In genomic region chr3:48935530-48935929, GRCh38 we compare ENCODE assay signal across 25 cellular contexts. TPM values are rescaled to one million over a fixed set of nuclear protein-coding genes. Genes with fewer than 3 reads are reported as not detected.
DNase-seq lines count a peak whose midpoint lies in the region; ATAC-seq, FAIRE-seq and TF ChIP-seq lines count a peak whose summit lies in the region.
"Had no signal": no experiment of that assay in that cellular context is flagged by ENCODE, and none has a peak within 500 bp of the region (broad histone marks: within the 10 kb centered on the region; RNA-seq: fewer than 3 reads in every experiment).

No MANE protein-coding gene starts in this region.

- H3K4me1 Mint-ChIP-seq in activated CD8-positive, alpha-beta memory T cell treated with anti-CD3 and anti-CD28 coated beads, Interleukin-2, amount 10 ng/mL, durations not matched to agents 7 days and 5 days = peaks cover 41% of the 10 kb centered on the region
- H3K4me1 Mint-ChIP-seq in dendritic cell treated with granulocyte-macrophage colony-stimulating factor and Interleukin-4, amounts not matched to agents 40 ng/mL and 50 ng/mL, for 4 days (ENCODE audit: low read depth) = peaks cover 48% of the 10 kb centered on the region

- H3K27ac Mint-ChIP-seq in activated CD8-positive, alpha-beta memory T cell treated with anti-CD3 and anti-CD28 coated beads, Interleukin-2, amount 10 ng/mL, durations not matched to agents 7 days and 5 days = peak overlapping the region; percentile 26
- peak overlapping the region; percentile 20 for H3K27ac Mint-ChIP-seq in dendritic cell treated with granulocyte-macrophage colony-stimulating factor and Interleukin-4, amounts not matched to agents 40 ng/mL and 50 ng/mL, for 4 days
- H3K27ac Mint-ChIP-seq: B cell; mesothelial cell of epicardium; naive thymus-derived CD8-positive, alpha-beta T cell; T-helper 17 cell had no signal

- H3K9me3 ChIP-seq in A549 = no peaks in the 10 kb centered on the region
- no peaks in the 10 kb centered on the region for H3K9me3 ChIP-seq in body of pancreas
- H3K9me3 ChIP-seq in mucosa of descending colon = no peaks in the 10 kb centered on the region
- no peaks in the 10 kb centered on the region for H3K9me3 ChIP-seq in left lung
- H3K9me3 ChIP-seq: gastroesophageal sphincter, HAP-1, SK-N-SH, transverse colon had no signal

- H3K36me3 Mint-ChIP-seq in activated CD8-positive, alpha-beta memory T cell treated with anti-CD3 and anti-CD28 coated beads, Interleukin-2, amount 10 ng/mL, durations not matched to agents 7 days and 5 days = peaks cover 52% of the 10 kb centered on the region
- peaks cover 51% of the 10 kb centered on the region for H3K36me3 Mint-ChIP-seq in dendritic cell treated with granulocyte-macrophage colony-stimulating factor and Interleukin-4, amounts not matched to agents 40 ng/mL and 50 ng/mL, for 4 days (ENCODE audit: low read depth)

- ATAC-seq in activated CD8-positive, alpha-beta memory T cell treated with anti-CD3 and anti-CD28 coated beads, Interleukin-2, amount 10 ng/mL, durations not matched to agents 7 days and 5 days = no peak
- ATAC-seq in A549 = no peak
- ATAC-seq in body of pancreas = no peak
- no peak for ATAC-seq in mucosa of descending colon
- ATAC-seq in left lung = no peak
- ATAC-seq: gastroesophageal sphincter; naive thymus-derived CD8-positive, alpha-beta T cell; T-helper 17 cell had no signal

- no peak for FAIRE-seq in A549 (lab: Jason Lieb, UNC)

- H3K27me3 Mint-ChIP-seq in activated CD8-positive, alpha-beta memory T cell treated with anti-CD3 and anti-CD28 coated beads, Interleukin-2, amount 10 ng/mL, durations not matched to agents 7 days and 5 days = no peaks in the 10 kb centered on the region
- H3K27me3 Mint-ChIP-seq in dendritic cell treated with granulocyte-macrophage colony-stimulating factor and Interleukin-4, amounts not matched to agents 40 ng/mL and 50 ng/mL, for 4 days = no peaks in the 10 kb centered on the region
- H3K27me3 Mint-ChIP-seq: B cell; central memory CD8-positive, alpha-beta T cell; naive thymus-derived CD8-positive, alpha-beta T cell; T-helper 17 cell had no signal

- TF ChIP-seq POLR2A in A549 (IDR thresholded peaks at IDR 0.05; ENCODE audit: low read length) = no peak
- no peak for TF ChIP-seq POLR2A in body of pancreas (IDR thresholded peaks at IDR 0.05)

- TF ChIP-seq CTCF in A549 (IDR thresholded peaks at IDR 0.05) = no peak
- no peak for TF ChIP-seq CTCF in body of pancreas (IDR thresholded peaks at IDR 0.05)
- TF ChIP-seq CTCF in mucosa of descending colon (IDR thresholded peaks at IDR 0.05) = no peak
- TF ChIP-seq CTCF in left lung (IDR thresholded peaks at IDR 0.05) = no peak

- CTCF ChIA-PET in activated CD8-positive, alpha-beta memory T cell treated with anti-CD3 and anti-CD28 coated beads, Interleukin-2, amount 10 ng/mL, durations not matched to agents 7 days and 5 days (lab: Charles Lee) = interaction anchor here (2.4 kb wide), 1 partner anchor 16 kb away, joined by 9 read pairs; the partner anchor contains the start of gene ARIH2
- CTCF ChIA-PET in A549 (lab: Yijun Ruan, JAX) = interaction anchor here (0.9 to 1.8 kb wide), 3 partner anchors 11 to 203 kb away, joined by 3 to 4 read pairs (median 4); no protein-coding TSS in a partner anchor

- H3K36me3 ChIP-seq in body of pancreas (replicated peaks in 1 of 2; ENCODE audit: insufficient read depth in 1 of 2, low read depth in 2 of 2) = no peaks in the 10 kb centered on the region
- H3K36me3 ChIP-seq in mucosa of descending colon (ENCODE audit: low read depth) = peaks cover 6% of the 10 kb centered on the region
- H3K36me3 ChIP-seq in left lung = peaks cover 0 to 51% of the 10 kb centered on the region in 2 donors

- POLR2A ChIA-PET in A549 (lab: Yijun Ruan, JAX) = no interaction called here

- H3K4me2 ChIP-seq in A549 = no peak overlapping the region
- H3K4me2 ChIP-seq: SK-N-SH, smooth muscle cell had no signal

- no peak for TF ChIP-seq RAD21 in A549 (conservative IDR thresholded peaks at IDR 0.05 in 1 of 2, IDR thresholded peaks at IDR 0.05 in 1 of 2)

- H3K4me1 ChIP-seq in A549 (peaks cover 16% of the 10 kb centered on the region; the same call in 2 of the 3 replicates), body of pancreas (no peaks in the 10 kb centered on the region), mucosa of descending colon (ENCODE audit: low read depth) (no peaks in the 10 kb centered on the region), left lung (peaks cover 0 to 23% of the 10 kb centered on the region in 2 donors)
- H3K4me1 ChIP-seq: HAP-1 had no signal

- H3K27me3 ChIP-seq in body of pancreas (no peaks in the 10 kb centered on the region), left lung (no peaks in the 10 kb centered on the region)
- H3K27me3 ChIP-seq: gastroesophageal sphincter, transverse colon had no signal

- H3K9me3 Mint-ChIP-seq in activated CD8-positive, alpha-beta memory T cell treated with anti-CD3 and anti-CD28 coated beads, Interleukin-2, amount 10 ng/mL, durations not matched to agents 7 days and 5 days (ENCODE audit: low read depth) = no peaks in the 10 kb centered on the region
- H3K9me3 Mint-ChIP-seq in dendritic cell treated with granulocyte-macrophage colony-stimulating factor and Interleukin-4, amounts not matched to agents 40 ng/mL and 50 ng/mL, for 4 days = no peaks in the 10 kb centered on the region
- H3K9me3 Mint-ChIP-seq: central memory CD8-positive, alpha-beta T cell; naive thymus-derived CD8-positive, alpha-beta T cell had no signal

- DNase-seq in activated CD8-positive, alpha-beta memory T cell treated with anti-CD3 and anti-CD28 coated beads, Interleukin-2, amount 10 ng/mL, durations not matched to agents 7 days and 5 days = no peak
- DNase-seq in activated CD8-positive, alpha-beta memory T cell treated with anti-CD3 and anti-CD28 coated beads, Interleukin-2, amount 50 U/mL, for 48 hours = no peak
- DNase-seq in A549 (ENCODE audit: low read depth in 1 of 2, low spot score in 1 of 2) (no peak), HUDEP-2 (lab: John Stamatoyannopoulos, UW; ENCODE audit: unreplicated experiment in 76 of 76) (peak in 59 of 76 experiments; percentile 3 to 89 (median 60)), body of pancreas (no peak), mucosa of descending colon (no peak), left lung (no peak)
- DNase-seq: activated CD4-positive, alpha-beta T cell treated with anti-CD3 and anti-CD28 coated beads for 48 hours; hypothalamus; naive thymus-derived CD8-positive, alpha-beta T cell; NCI-H1417; NCI-H2029 treated with DMSO at 0.1 percent for 48 hours; NCI-H345; RPMI8226; SK-N-SH; stimulated activated CD4-positive, alpha-beta T cell treated with anti-CD3 and anti-CD28 coated beads, Interleukin-2, amount 100 ng/mL, for 24 hours; T-helper 17 cell; transverse colon had no signal

- no peak for TF ChIP-seq EP300 in A549 (IDR thresholded peaks at IDR 0.05)

- H3K27ac ChIP-seq in A549 (no peak overlapping the region), body of pancreas (no peak overlapping the region), left lung (no peak overlapping the region)
- H3K27ac ChIP-seq: gastroesophageal sphincter, transverse colon had no signal

- 84% methylated on average over 4 of the region's 4 CpGs for WGBS in A549 (ENCODE audit: missing lambda C conversion rate)
- 79 to 90% methylated on average over 4 of the region's 4 CpGs for WGBS in body of pancreas, 2 donors

- H3K4me3 Mint-ChIP-seq in activated CD8-positive, alpha-beta memory T cell treated with anti-CD3 and anti-CD28 coated beads, Interleukin-2, amount 10 ng/mL, durations not matched to agents 7 days and 5 days = no peak overlapping the region
- H3K4me3 Mint-ChIP-seq in dendritic cell treated with granulocyte-macrophage colony-stimulating factor and Interleukin-4, amounts not matched to agents 40 ng/mL and 50 ng/mL, for 4 days = no peak overlapping the region
- H3K4me3 Mint-ChIP-seq: B cell; central memory CD8-positive, alpha-beta T cell; mesothelial cell of epicardium; naive thymus-derived CD8-positive, alpha-beta T cell; T-helper 17 cell had no signal

- intact Hi-C loops in dendritic cell treated with granulocyte-macrophage colony-stimulating factor and Interleukin-4, amounts not matched to agents 40 ng/mL and 50 ng/mL, for 4 days (cut with micrococcal nuclease) = no loop called here
- intact Hi-C loops in body of pancreas (cut with DNase I) (no loop called here), mucosa of descending colon (cut with DNase I, micrococcal nuclease) (no loop called here), left lung (cut with DNase I) (no loop called here)

- H3K4me3 ChIP-seq in A549 = no peak overlapping the region
- H3K4me3 ChIP-seq in body of pancreas = no peak overlapping the region
- no peak overlapping the region for H3K4me3 ChIP-seq in mucosa of descending colon
- H3K4me3 ChIP-seq in left lung = no peak overlapping the region
- H3K4me3 ChIP-seq: gastroesophageal sphincter, HAP-1, smooth muscle cell, transverse colon had no signal

RNA-seq across cellular contexts. Expression of gene ARIH2, which starts 16.9 kb away (rescaled TPM):
- total RNA-seq in activated CD8-positive, alpha-beta memory T cell treated with anti-CD3 and anti-CD28 coated beads, Interleukin-2, amount 10 ng/mL, durations not matched to agents 7 days and 5 days = 100 to 1,000 TPM; 118 to 156 TPM
- polyA plus RNA-seq in A549 (2011; rRNA removed) (88.8 and 90.7 TPM in 2 replicates), A549 (2017; fragmentation: RNase III; extraction: RNeasy Plus Mini Kit Qiagen cat#74134 plus additional on column Dnase treatment) (52.4 to 55.1 TPM (median 54.6 TPM) in 3 replicates)
- 46.7 and 61.6 TPM in 2 replicates for polyA plus RNA-seq in A549 (2012; cell fraction: cytosol; rRNA removed)
- 49.6 and 56.1 TPM in 2 replicates for polyA plus RNA-seq in A549 (2012; cell fraction: nucleus; rRNA removed)
- 87.1 and 105 TPM in 2 replicates for polyA minus RNA-seq in A549 (2011; rRNA and poly(A)+ RNA removed)
- total RNA-seq in body of pancreas (10 to 100 TPM; 43.1 to 99.5 TPM), mucosa of descending colon (100 to 1,000 TPM in 1 of 3 donors, 10 to 100 TPM in 2; 73.3 to 109 (median 82.1) TPM), left lung (10 to 100 TPM; 67.9 to 75.9 TPM)

RNA-seq across cellular contexts. Expression of gene SLC25A20, which starts 36.8 kb away (rescaled TPM):
- total RNA-seq in activated CD8-positive, alpha-beta memory T cell treated with anti-CD3 and anti-CD28 coated beads, Interleukin-2, amount 10 ng/mL, durations not matched to agents 7 days and 5 days = 10 to 100 TPM; 26.7 to 35.6 TPM
- polyA plus RNA-seq in A549 (2011; rRNA removed) (22.0 and 22.4 TPM in 2 replicates), A549 (2017; fragmentation: RNase III; extraction: RNeasy Plus Mini Kit Qiagen cat#74134 plus additional on column Dnase treatment) (13.1 to 14.3 TPM (median 13.5 TPM) in 3 replicates)
- 9.6 and 9.8 TPM in 2 replicates for polyA plus RNA-seq in A549 (2012; cell fraction: cytosol; rRNA removed)
- 4.5 and 6.4 TPM in 2 replicates for polyA plus RNA-seq in A549 (2012; cell fraction: nucleus; rRNA removed)
- 6.6 and 7.0 TPM in 2 replicates for polyA minus RNA-seq in A549 (2011; rRNA and poly(A)+ RNA removed)
- total RNA-seq in body of pancreas (10 to 100 TPM; 20.8 to 31.4 TPM), mucosa of descending colon (10 to 100 TPM; 32.7 to 39.0 (median 36.9) TPM), left lung (10 to 100 TPM; 15.5 to 24.7 TPM)

RNA-seq across cellular contexts. Expression of gene P4HTM, which starts 54.5 kb away (rescaled TPM):
- total RNA-seq in activated CD8-positive, alpha-beta memory T cell treated with anti-CD3 and anti-CD28 coated beads, Interleukin-2, amount 10 ng/mL, durations not matched to agents 7 days and 5 days = 10 to 100 TPM; 44.5 to 50.6 TPM
- polyA plus RNA-seq in A549 (2011; rRNA removed) (16.4 and 18.9 TPM in 2 replicates), A549 (2017; fragmentation: RNase III; extraction: RNeasy Plus Mini Kit Qiagen cat#74134 plus additional on column Dnase treatment) (12.1 to 14.4 TPM (median 13.8 TPM) in 3 replicates)
- polyA plus RNA-seq in A549 (2012; cell fraction: cytosol; rRNA removed) = 23.9 and 26.5 TPM in 2 replicates
- polyA plus RNA-seq in A549 (2012; cell fraction: nucleus; rRNA removed) = 77.9 and 98.6 TPM in 2 replicates
- polyA minus RNA-seq in A549 (2011; rRNA and poly(A)+ RNA removed) = 26.4 and 30.0 TPM in 2 replicates
- total RNA-seq in body of pancreas (10 to 100 TPM; 72.9 to 73.8 TPM), mucosa of descending colon (10 to 100 TPM; 40.2 to 60.6 (median 41.4) TPM), left lung (10 to 100 TPM; 40.2 to 41.8 TPM)

Comparison
In these comparisons a context has a peak if more than half of its experiments do, and no peak if none do; other contexts are left out.
1. DNase-seq: peak in HUDEP-2 (59 of 76); none in activated CD8-positive, alpha-beta memory T cell treated with anti-CD3 and anti-CD28 coated beads, Interleukin-2, amount 10 ng/mL, durations not matched to agents 7 days and 5 days (single experiment), activated CD8-positive, alpha-beta memory T cell treated with anti-CD3 and anti-CD28 coated beads, Interleukin-2, amount 50 U/mL, for 48 hours (single experiment), A549 (0 of 2), body of pancreas (0 of 4), mucosa of descending colon (0 of 3) and left lung (0 of 2).